Comparison of ENCODE assay signal across 23 cellular contexts in the genomic region with DNA sequence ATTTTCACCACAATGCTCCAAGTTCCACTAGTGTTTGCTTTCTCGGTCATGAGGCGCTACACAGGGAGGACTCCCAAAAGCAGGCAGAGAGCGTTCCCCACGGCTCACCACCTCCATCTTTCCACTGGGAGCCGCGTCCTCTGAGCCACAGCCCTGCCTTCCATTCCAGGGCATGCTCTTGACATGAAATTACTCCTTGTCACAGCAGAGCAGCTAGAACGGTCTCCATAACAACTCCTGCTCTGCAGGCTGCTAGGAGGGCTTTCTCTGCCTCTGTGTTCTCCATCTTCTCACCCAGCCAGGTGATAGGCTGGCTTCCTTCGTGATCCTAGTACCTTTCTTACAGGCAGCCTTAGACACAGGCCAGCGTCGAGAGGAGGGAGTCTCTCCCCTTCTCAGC.
A peak's percentile ranks its signal among the peaks of the same experiment; 100 is the strongest.
DNase-seq lines count a peak whose midpoint lies in the region; ATAC-seq and TF ChIP-seq lines count a peak whose summit lies in the region.
"Had no signal": no experiment of that assay in that cellular context is flagged by ENCODE, and none has a peak within 500 bp of the region (broad histone marks: within the 10 kb centered on the region; RNA-seq: fewer than 3 reads in every experiment).

No MANE protein-coding gene starts in this region.

- H3K18ac ChIP-seq in trophoblast cell (ENCODE audit: low read length), result peak overlapping the region; percentile 86

- H3K9me3 Mint-ChIP-seq in Caco-2 (ENCODE audit: unreplicated experiment), result no peaks in the 10 kb centered on the region
- H3K9me3 Mint-ChIP-seq in HFFc6, result no peaks in the 10 kb centered on the region
- no peaks in the 10 kb centered on the region for H3K9me3 Mint-ChIP-seq in progenitor cell of endocrine pancreas (ENCODE audit: low read depth)
- H3K9me3 Mint-ChIP-seq: CD4-positive, alpha-beta T cell had no signal

- no peak for ATAC-seq in psoas muscle
- ATAC-seq: A549, HepG2, K562, SK-N-SH treated with all-trans-retinoic acid at 6 μM for 48 hours had no signal

- H3K4ac ChIP-seq in trophoblast cell (ENCODE audit: low read depth, low read length), result peak overlapping the region; percentile 77

- H3K4me3 ChIP-seq in Caco-2 (ENCODE audit: low read depth, low read length) (no peak overlapping the region), trophoblast cell (ENCODE audit: low read depth, low read length) (no peak overlapping the region), psoas muscle (no peak overlapping the region)
- H3K4me3 ChIP-seq: A549; BLaER1 treated with 17β-estradiol and CSF1 and Interleukin-3, amounts not matched to agents 10 nM and 100 nM; K562; SJCRH30 had no signal

- no peak overlapping the region for H3K23ac ChIP-seq in trophoblast cell (ENCODE audit: low read length)

- CTCF ChIA-PET in Caco-2 (lab: Charles Lee), result no interaction called here

- H2BK12ac ChIP-seq in trophoblast cell (ENCODE audit: low read length), result peak overlapping the region; percentile 94

- no peak overlapping the region for H3K9ac ChIP-seq in trophoblast cell (ENCODE audit: low read length)
- H3K9ac ChIP-seq: BLaER1 treated with 17β-estradiol and CSF1 and Interleukin-3, amounts not matched to agents 10 nM and 100 nM had no signal

- H3K79me2 ChIP-seq in trophoblast cell (ENCODE audit: control insufficient read depth, insufficient read depth, low read length, poor library complexity), result peaks cover 5% of the 10 kb centered on the region

- H3K27ac ChIP-seq in trophoblast cell (ENCODE audit: low read depth, low read length) (peak overlapping the region; percentile 85), psoas muscle (no peak overlapping the region)
- H3K27ac ChIP-seq: A549; BLaER1 treated with 17β-estradiol and CSF1 and Interleukin-3, amounts not matched to agents 10 nM and 100 nM; SJCRH30 had no signal

- H2AFZ ChIP-seq in trophoblast cell (ENCODE audit: insufficient read depth, low read length, poor library complexity), result peak overlapping the region; percentile 24

- H3K4me3 Mint-ChIP-seq in Caco-2 (ENCODE audit: unreplicated experiment) (no peak overlapping the region), HFFc6 (peak overlapping the region; percentile 7; the same call in 1 of the 2 replicates), progenitor cell of endocrine pancreas (ENCODE audit: low read depth) (no peak overlapping the region)
- H3K4me3 Mint-ChIP-seq: CD4-positive, alpha-beta T cell had no signal

- intact Hi-C loops in Caco-2 (cut with micrococcal nuclease; ENCODE audit: unreplicated experiment) (loop anchor here (1.0 to 10.0 kb wide), 3 partner anchors 25 to 93 kb away; no protein-coding TSS in a partner anchor), head of caudate nucleus (cut with DNase I) (no loop called here), psoas muscle (cut with DNase I) (no loop called here)

- DNase-seq in Caco-2 (no peak), HFFc6 (no peak), head of caudate nucleus (peak in 31 of 42 donors; percentile 13 to 68 (median 32)), trophoblast cell (peak in 1 of 2 donors; percentile 16), progenitor cell of endocrine pancreas (ENCODE audit: low spot score, unreplicated experiment) (no peak), kidney tubule cell (ENCODE audit: low spot score) (no peak), psoas muscle (no peak), DMS114 treated with DMSO at 0.1 percent for 48 hours (lab: John Stamatoyannopoulos, UW; ENCODE audit: unreplicated experiment) (no peak)
- DNase-seq: AML-193; CD4-positive, alpha-beta T cell; DMS79; GDM1; Kasumi-1; NCI-H1092 treated with DMSO at 0.1 percent for 48 hours; NCI-H1436; NCI-H187 treated with DMSO at 0.1 percent for 48 hours; NCI-H526 treated with DMSO at 0.1 percent for 48 hours; SJCRH30 had no signal

- H3K27me3 ChIP-seq in Caco-2 (replicated peaks; ENCODE audit: control insufficient read depth, insufficient read depth, low read length) (no peaks in the 10 kb centered on the region), trophoblast cell (ENCODE audit: insufficient read depth, low read length) (no peaks in the 10 kb centered on the region), psoas muscle (ENCODE audit: insufficient read depth in 3 of 3, low read length in 2 of 3) (peaks cover 0 to 3% (median 0%) of the 10 kb centered on the region in 3 donors)
- H3K27me3 ChIP-seq: BLaER1 treated with 17β-estradiol and CSF1 and Interleukin-3, amounts not matched to agents 10 nM and 100 nM; SJCRH30 had no signal

- H3K36me3 ChIP-seq in Caco-2 (ENCODE audit: control insufficient read depth, insufficient read depth, low read length) (no peaks in the 10 kb centered on the region), trophoblast cell (ENCODE audit: control insufficient read depth in 1 of 2, insufficient read depth in 2 of 2, low read length in 2 of 2) (no peaks in the 10 kb centered on the region), psoas muscle (ENCODE audit: insufficient read depth in 1 of 2, low read depth in 1 of 2) (no peaks in the 10 kb centered on the region)
- H3K36me3 ChIP-seq: BLaER1 treated with 17β-estradiol and CSF1 and Interleukin-3, amounts not matched to agents 10 nM and 100 nM; SJCRH30 had no signal

- H3K4me2 ChIP-seq in trophoblast cell (ENCODE audit: low read length), result no peak overlapping the region
- H3K4me2 ChIP-seq: A549 had no signal

- H3K9me3 ChIP-seq in Caco-2 (no peaks in the 10 kb centered on the region), trophoblast cell (ENCODE audit: insufficient read depth, low read depth, low read length) (no peaks in the 10 kb centered on the region), psoas muscle (no peaks in the 10 kb centered on the region)
- H3K9me3 ChIP-seq: A549, SJCRH30 had no signal

- H3K36me3 Mint-ChIP-seq in Caco-2 (ENCODE audit: insufficient read depth, unreplicated experiment), result no peaks in the 10 kb centered on the region
- no peaks in the 10 kb centered on the region for H3K36me3 Mint-ChIP-seq in HFFc6 (ENCODE audit: low read depth)
- no peaks in the 10 kb centered on the region for H3K36me3 Mint-ChIP-seq in progenitor cell of endocrine pancreas (ENCODE audit: insufficient read depth)

- peak overlapping the region; percentile 93 for H3K14ac ChIP-seq in trophoblast cell (ENCODE audit: low read length)

- H2AK5ac ChIP-seq in trophoblast cell (ENCODE audit: low read length), result peak overlapping the region; percentile 94

- no peak for TF ChIP-seq CTCF in Caco-2 (IDR thresholded peaks at IDR 0.05; ENCODE audit: insufficient read depth in 1 of 2, low read depth in 1 of 2, low read length in 1 of 2, severe bottlenecking in 1 of 2, unreplicated experiment in 1 of 2)
- TF ChIP-seq CTCF in HFFc6 (IDR thresholded peaks at IDR 0.05), result no peak
- TF ChIP-seq CTCF in progenitor cell of endocrine pancreas (IDR thresholded peaks at IDR 0.05; ENCODE audit: unreplicated experiment), result no peak
- TF ChIP-seq CTCF in psoas muscle (IDR thresholded peaks at IDR 0.05), result no peak

- peak overlapping the region; percentile 65 for H3K27ac Mint-ChIP-seq in Caco-2 (ENCODE audit: unreplicated experiment)
- H3K27ac Mint-ChIP-seq in HFFc6, result peak overlapping the region; percentile 87
- H3K27ac Mint-ChIP-seq in progenitor cell of endocrine pancreas, result no peak overlapping the region
- H3K27ac Mint-ChIP-seq: CD4-positive, alpha-beta T cell had no signal

- POLR2A ChIA-PET in Caco-2 (lab: Charles Lee), result no interaction called here

- H4K12ac ChIP-seq in trophoblast cell (ENCODE audit: low read depth, low read length), result peak overlapping the region; percentile 54

- peaks cover 13% of the 10 kb centered on the region for H3K79me1 ChIP-seq in trophoblast cell (ENCODE audit: low read length)

- H3K4me1 ChIP-seq in Caco-2 (peaks cover 61% of the 10 kb centered on the region), trophoblast cell (ENCODE audit: control insufficient read depth in 1 of 2, insufficient read depth in 2 of 2, low read length in 2 of 2) (peaks cover 25 to 27% of the 10 kb centered on the region in 2 experiments), psoas muscle (no peaks in the 10 kb centered on the region)

- no TSS peak for BruUV-seq in Caco-2 (replicated peaks; lab: Mats Ljungman, UMichigan)

- peaks cover 32% of the 10 kb centered on the region for H3K4me1 Mint-ChIP-seq in Caco-2 (ENCODE audit: low read depth, unreplicated experiment)
- H3K4me1 Mint-ChIP-seq in HFFc6 (ENCODE audit: low read depth), result peaks cover 71% of the 10 kb centered on the region
- peaks cover 29% of the 10 kb centered on the region for H3K4me1 Mint-ChIP-seq in progenitor cell of endocrine pancreas (ENCODE audit: low read depth)

- H4K91ac ChIP-seq in trophoblast cell (ENCODE audit: low read depth, low read length), result peak overlapping the region; percentile 97

- H2BK120ac ChIP-seq in trophoblast cell (ENCODE audit: insufficient read depth, low read length, poor library complexity), result peak overlapping the region; percentile 87

- H3K27me3 Mint-ChIP-seq in Caco-2 (ENCODE audit: insufficient read depth, unreplicated experiment) (no peaks in the 10 kb centered on the region), HFFc6 (ENCODE audit: insufficient read depth) (no peaks in the 10 kb centered on the region; the same call in 1 of the 2 replicates), progenitor cell of endocrine pancreas (peaks cover 5% of the 10 kb centered on the region)
- H3K27me3 Mint-ChIP-seq: CD4-positive, alpha-beta T cell had no signal

- H4K8ac ChIP-seq in trophoblast cell (ENCODE audit: low read depth, low read length), result peak overlapping the region; percentile 44

- no CpG with 5 or more reads among the region's 10 CpGs for whole genome bisulfite sequencing in trophoblast cell (ENCODE audit: extremely low coverage, insufficient coverage, insufficient read length)
- 83 to 85% (median 84%) methylated on average over 10 of the region's 10 CpGs for WGBS in psoas muscle, 3 donors

- H2BK5ac ChIP-seq in trophoblast cell (ENCODE audit: low read depth, low read length, poor library complexity), result peak overlapping the region; percentile 96

Comparison
In these comparisons a context has a peak if more than half of its experiments do, and no peak if none do; other contexts are left out.
1. DNase-seq: peak in head of caudate nucleus (31 of 42); none in Caco-2 (0 of 2), HFFc6 (single experiment), progenitor cell of endocrine pancreas (single experiment), kidney tubule cell (single experiment), psoas muscle (0 of 2) and DMS114 treated with DMSO at 0.1 percent for 48 hours (single experiment).